ENCODE assay signal across 8 cellular contexts in genomic region chr11:123742334-123742733, GRCh38. TPM values are rescaled to one million over a fixed set of nuclear protein-coding genes. Genes with fewer than 3 reads are reported as not detected.
DNase-seq lines count a peak whose midpoint lies in the region; ATAC-seq and TF ChIP-seq lines count a peak whose summit lies in the region.

No MANE protein-coding gene starts in this region.

- no peak for TF ChIP-seq CTCF in tibial artery (IDR thresholded peaks at IDR 0.05)

- H3K4me1 Mint-ChIP-seq in activated naive CD8-positive, alpha-beta T cell treated with anti-CD3 and anti-CD28 coated beads, Interleukin-2, amount 10 ng/mL, durations not matched to agents 7 days and 5 days, result peaks cover 21% of the 10 kb centered on the region

- no peaks in the 10 kb centered on the region for H3K9me3 Mint-ChIP-seq in activated naive CD8-positive, alpha-beta T cell treated with anti-CD3 and anti-CD28 coated beads, Interleukin-2, amount 10 ng/mL, durations not matched to agents 7 days and 5 days

- H3K4me3 Mint-ChIP-seq in activated naive CD8-positive, alpha-beta T cell treated with anti-CD3 and anti-CD28 coated beads, Interleukin-2, amount 10 ng/mL, durations not matched to agents 7 days and 5 days, result peak overlapping the region; percentile 91

- no peak for ATAC-seq in activated naive CD8-positive, alpha-beta T cell treated with anti-CD3 and anti-CD28 coated beads, Interleukin-2, amount 10 ng/mL, durations not matched to agents 7 days and 5 days (ENCODE audit: low read depth)

- POLR2A ChIA-PET in activated naive CD8-positive, alpha-beta T cell treated with anti-CD3 and anti-CD28 coated beads, Interleukin-2, amount 10 ng/mL, durations not matched to agents 7 days and 5 days (lab: Charles Lee), result no interaction called here

- H3K27me3 Mint-ChIP-seq in activated naive CD8-positive, alpha-beta T cell treated with anti-CD3 and anti-CD28 coated beads, Interleukin-2, amount 10 ng/mL, durations not matched to agents 7 days and 5 days, result peaks cover 10% of the 10 kb centered on the region

- peaks cover 0 to 13% (median 0%) of the 10 kb centered on the region in 3 donors for H3K36me3 ChIP-seq in tibial artery

- peak overlapping the region; percentile 90 for H3K27ac Mint-ChIP-seq in activated naive CD8-positive, alpha-beta T cell treated with anti-CD3 and anti-CD28 coated beads, Interleukin-2, amount 10 ng/mL, durations not matched to agents 7 days and 5 days

- H3K27me3 ChIP-seq in layer of hippocampus (ENCODE audit: control insufficient read depth, insufficient read depth, low read length) (no peaks in the 10 kb centered on the region), tibial artery (no peaks in the 10 kb centered on the region)

- H3K9me3 ChIP-seq in tibial artery, result no peaks in the 10 kb centered on the region

- H3K4me1 ChIP-seq in tibial artery, result peaks cover 0 to 22% (median 18%) of the 10 kb centered on the region in 4 donors

- H3K36me3 Mint-ChIP-seq in activated naive CD8-positive, alpha-beta T cell treated with anti-CD3 and anti-CD28 coated beads, Interleukin-2, amount 10 ng/mL, durations not matched to agents 7 days and 5 days, result peaks cover 13% of the 10 kb centered on the region

- peak overlapping the region; percentile 80 to 88 for H3K4me3 ChIP-seq in tibial artery

- intact Hi-C loops in tibial artery (cut with DNase I; ENCODE audit: low total_unique reads), result no loop called here

- peak; percentile 59 for DNase-seq in activated CD8-positive, alpha-beta memory T cell treated with anti-CD3 and anti-CD28 coated beads for 24 hours
- no peak for DNase-seq in activated CD8-positive, alpha-beta memory T cell treated with anti-CD3 and anti-CD28 coated beads, Interleukin-2, amount 50 U/mL, for 48 hours
- no peak for DNase-seq in activated naive CD8-positive, alpha-beta T cell treated with anti-CD3 and anti-CD28 coated beads, Interleukin-2, amount 10 ng/mL, durations not matched to agents 7 days and 5 days
- DNase-seq in tibial artery, result no peak
- no peak for DNase-seq in SW 1271 (lab: John Stamatoyannopoulos, UW)
- no peak for DNase-seq in midbrain (lab: John Stamatoyannopoulos, UW)
- DNase-seq in activated gamma-delta T cell (lab: John Stamatoyannopoulos, UW), result no peak

- H3K27ac ChIP-seq in layer of hippocampus (ENCODE audit: low read depth, low read length), result peak overlapping the region; percentile 21
- peak overlapping the region; percentile 79 to 81 for H3K27ac ChIP-seq in tibial artery

RNA-seq across cellular contexts. Expression of gene ZNF202, which starts 0.9 kb away (rescaled TPM):
- total RNA-seq in activated naive CD8-positive, alpha-beta T cell treated with anti-CD3 and anti-CD28 coated beads, Interleukin-2, amount 10 ng/mL, durations not matched to agents 7 days and 5 days, result 10 to 100 TPM; 14.9 to 18.0 TPM

RNA-seq across cellular contexts. Expression of gene OR6X1, which starts 12.0 kb away (rescaled TPM):
- total RNA-seq in activated naive CD8-positive, alpha-beta T cell treated with anti-CD3 and anti-CD28 coated beads, Interleukin-2, amount 10 ng/mL, durations not matched to agents 7 days and 5 days, result not detected
